ENCODE assay signal across 8 cellular contexts in the genomic region with DNA sequence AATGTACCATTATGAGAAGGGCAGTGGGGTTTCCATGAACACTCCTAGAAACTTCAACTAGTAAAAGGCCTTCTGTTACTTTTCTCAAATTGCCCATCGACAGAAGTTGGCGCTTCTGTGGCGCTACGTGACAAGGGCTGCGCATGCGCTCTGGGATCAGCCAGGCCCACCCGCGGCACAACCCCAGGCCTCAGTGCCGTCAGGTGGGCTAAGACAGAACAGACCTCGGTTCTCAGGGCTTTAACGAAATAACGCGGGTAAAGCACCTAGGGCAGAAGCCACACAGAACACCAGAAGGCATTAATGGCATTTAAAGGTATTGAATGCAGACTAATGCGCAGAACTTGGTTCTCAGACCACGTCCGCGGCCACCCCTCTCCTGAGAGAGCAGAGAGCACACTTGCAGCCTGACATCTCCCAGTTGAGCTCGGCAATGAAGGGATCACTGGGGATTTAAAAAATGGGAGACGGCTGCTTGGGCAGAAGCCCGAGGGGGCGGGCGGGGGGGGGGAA.
A peak's percentile ranks its signal among the peaks of the same experiment; 100 is the strongest.
DNase-seq lines count a peak whose midpoint lies in the region; ATAC-seq and TF ChIP-seq lines count a peak whose summit lies in the region.

No MANE protein-coding gene starts in this region.

- H3K36me3 Mint-ChIP-seq in nephron (ENCODE audit: low read depth) = no peaks in the 10 kb centered on the region

- H3K27me3 ChIP-seq in PC-9 (ENCODE audit: insufficient read depth, low read depth) = peaks cover 4% of the 10 kb centered on the region; the same call in 1 of the 2 replicates

- peaks cover 7% of the 10 kb centered on the region for H3K27me3 Mint-ChIP-seq in nephron (ENCODE audit: low read depth)

- H3K4me2 ChIP-seq in PC-9 = peak overlapping the region; percentile 89

- no peaks in the 10 kb centered on the region for H3K4me1 Mint-ChIP-seq in nephron

- H3K4me3 ChIP-seq in PC-9 (peak overlapping the region; percentile 94), fibroblast of the aortic adventitia (ENCODE audit: low read depth, low read length) (peak overlapping the region; percentile 83)

- H3K27ac Mint-ChIP-seq in nephron = peak overlapping the region; percentile 95 to 96 (median 96)

- H2AFZ ChIP-seq in PC-9 = peak overlapping the region; percentile 88

- no peaks in the 10 kb centered on the region for H3K9me2 ChIP-seq in PC-9 (ENCODE audit: insufficient read depth)

- DNase-seq in HS-27A (ENCODE audit: low read depth) (peak; percentile 42), PC-9 (peak; percentile 52 to 59), fibroblast of the aortic adventitia (ENCODE audit: low read depth) (peak; percentile 54)
- DNase-seq in activated effector memory CD4-positive, alpha-beta T cell treated with Interleukin-2 at 50 U/mL for 16 hours = peak; percentile 69
- peak; percentile 83 for DNase-seq in stimulated activated naive CD8-positive, alpha-beta T cell treated with anti-CD3 and anti-CD28 coated beads, Interleukin-15, Interleukin-2, amounts not matched to agents 100 U/mL and 50 U/mL, for 24 hours

- CTCF ChIA-PET in PC-9 (lab: Charles Lee) = interaction anchor here (0.6 to 0.7 kb wide), 2 partner anchors 643 to 1583 kb away, joined by 3 to 8 read pairs; partner anchors contain the start of gene RUFY2

- no TSS peak for BruUV-seq in PC-9 (replicated peaks; lab: Mats Ljungman, UMichigan)

- 0 out of 2 replicates have a peak, but pooled peaks cover 4% of the 10 kb centered on the region for H3K4me1 ChIP-seq in PC-9 (replicated peaks; ENCODE audit: insufficient read depth)

- TF ChIP-seq CTCF in C4-2B (conservative IDR thresholded peaks at IDR 0.05) (no peak), PC-9 (conservative IDR thresholded peaks at IDR 0.05) (no peak), fibroblast of the aortic adventitia (IDR thresholded peaks at IDR 0.05; ENCODE audit: insufficient read depth, low read length) (no peak), nephron (IDR thresholded peaks at IDR 0.05; ENCODE audit: unreplicated experiment in 3 of 3) (no peak)

- no peaks in the 10 kb centered on the region for H3K9me3 ChIP-seq in PC-9 (ENCODE audit: insufficient read depth, low read depth)

- intact Hi-C loops in PC-9 (cut with micrococcal nuclease; ENCODE audit: unreplicated experiment) = no loop called here

- no peaks in the 10 kb centered on the region for H3K79me2 ChIP-seq in PC-9 (ENCODE audit: low read depth)

- POLR2A ChIA-PET in PC-9 (lab: Charles Lee; ENCODE audit: unreplicated experiment) = no interaction called here

- H3K27ac ChIP-seq in C4-2B (peak overlapping the region; percentile 76), PC-9 (no peak overlapping the region)

- H3K4me3 Mint-ChIP-seq in nephron = peak overlapping the region; percentile 93 to 96 (median 94)

- H3K9me3 Mint-ChIP-seq in nephron = no peaks in the 10 kb centered on the region

- peaks cover 9% of the 10 kb centered on the region; the same call in 1 of the 2 replicates for H3F3A ChIP-seq in PC-9 (ENCODE audit: insufficient read depth, low read depth)

- no peaks in the 10 kb centered on the region for H4K20me1 ChIP-seq in PC-9 (ENCODE audit: insufficient read depth)

- no peaks in the 10 kb centered on the region for H3K36me3 ChIP-seq in PC-9 (ENCODE audit: low read depth)

- peak; percentile 18 for ATAC-seq in GM19463 (IDR thresholded peaks at IDR 0.05; ENCODE audit: unreplicated experiment)
- ATAC-seq in stimulated activated naive CD8-positive, alpha-beta T cell treated with anti-CD3 and anti-CD28 coated beads, Interleukin-15, Interleukin-2, amounts not matched to agents 100 U/mL and 50 U/mL, for 24 hours = peak; percentile 24
